Comparison of ENCODE assay signal across 9 cellular contexts in the genomic region with DNA sequence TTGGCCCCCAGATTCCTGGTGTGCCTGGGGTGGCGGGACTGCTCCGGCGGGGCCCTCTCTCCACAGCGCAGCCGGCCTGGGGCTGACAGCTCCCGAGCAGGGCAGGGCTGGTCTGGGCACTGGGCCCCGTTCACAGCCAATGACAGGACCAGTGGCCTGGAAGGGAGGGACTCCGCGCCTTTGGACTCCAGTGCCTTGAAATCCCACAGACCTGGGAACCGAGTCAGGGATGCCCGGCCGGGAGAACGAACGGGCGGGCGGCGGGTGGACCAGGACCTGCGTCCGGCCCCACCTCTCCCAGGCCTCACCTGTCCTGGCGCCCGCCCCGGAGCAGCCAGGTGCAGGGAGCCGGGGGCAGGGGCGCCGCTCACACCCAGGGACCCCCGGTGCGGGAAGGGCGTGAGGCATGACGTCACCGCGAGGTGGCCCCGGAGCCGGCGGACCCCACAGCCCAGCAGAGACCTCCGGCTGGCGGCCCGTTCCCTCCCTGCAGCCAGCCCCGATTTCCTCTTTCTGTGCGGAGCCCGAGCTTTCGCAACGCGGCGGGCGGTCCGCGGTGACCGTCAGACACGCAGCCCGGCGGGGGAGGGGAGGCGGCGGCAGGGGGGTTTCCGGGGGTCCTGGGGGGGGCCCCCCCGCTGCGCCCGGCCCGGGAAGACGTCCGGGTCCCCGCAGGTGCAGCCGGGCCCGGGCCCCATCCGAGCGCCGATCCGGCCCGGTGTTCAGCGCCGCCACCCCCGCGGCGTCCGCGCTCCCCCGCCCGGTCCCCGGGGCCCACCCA. TPM values are rescaled to one million over a fixed set of nuclear protein-coding genes. Genes with fewer than 3 reads are reported as not detected.
DNase-seq lines count a peak whose midpoint lies in the region; ATAC-seq and TF ChIP-seq lines count a peak whose summit lies in the region.
"Had no signal": no experiment of that assay in that cellular context is flagged by ENCODE, and none has a peak within 500 bp of the region (broad histone marks: within the 10 kb centered on the region; RNA-seq: fewer than 3 reads in every experiment).

No MANE protein-coding gene starts in this region.

- H3K27me3 Mint-ChIP-seq in activated T-cell treated with anti-CD3 and anti-CD28 coated beads, Interleukin-2, amount 50 U/mL, for 72 hours (ENCODE audit: low read depth): no peaks in the 10 kb centered on the region

- H3K36me3 Mint-ChIP-seq in activated T-cell treated with anti-CD3 and anti-CD28 coated beads, Interleukin-2, amount 50 U/mL, for 72 hours (ENCODE audit: insufficient read depth in 2 of 2): peaks cover 0 to 2% of the 10 kb centered on the region in 2 donors

- no peak overlapping the region for H3K27ac Mint-ChIP-seq in activated T-cell treated with anti-CD3 and anti-CD28 coated beads, Interleukin-2, amount 50 U/mL, for 72 hours

- POLR2A ChIA-PET in GM10248 (lab: Yijun Ruan, JAX): no interaction called here

- DNase-seq in SIG-M5 treated with dmso at 0.1 percent for 504 hours (lab: John Stamatoyannopoulos, UW; ENCODE audit: unreplicated experiment) (peak; percentile 69), SIG-M5 (lab: John Stamatoyannopoulos, UW) (no peak), cardiac septum (ENCODE audit: low spot score) (peak; percentile 91), occipital lobe (lab: John Stamatoyannopoulos, UW) (peak; percentile 56), GM10248 (ENCODE audit: extremely low spot score) (no peak)
- no peak for DNase-seq in activated T-cell treated with anti-CD3 and anti-CD28 coated beads, Interleukin-2, amount 50 U/mL, for 72 hours

- H3K4me3 Mint-ChIP-seq in activated T-cell treated with anti-CD3 and anti-CD28 coated beads, Interleukin-2, amount 50 U/mL, for 72 hours: peak overlapping the region; percentile 31 to 42

- intact Hi-C loops in cardiac septum (cut with DNase I): no loop called here

- ATAC-seq in HG03175 (IDR thresholded peaks at IDR 0.05; ENCODE audit: unreplicated experiment) (peak; percentile 21), HG02970 (IDR thresholded peaks at IDR 0.05; ENCODE audit: low FRiP score, unreplicated experiment) (no peak)
- ATAC-seq in activated T-cell treated with anti-CD3 and anti-CD28 coated beads, Interleukin-2, amount 50 U/mL, for 72 hours (replicated peaks in 1 of 2): peak; percentile 21 to 33

- no peaks in the 10 kb centered on the region for H3K9me3 Mint-ChIP-seq in activated T-cell treated with anti-CD3 and anti-CD28 coated beads, Interleukin-2, amount 50 U/mL, for 72 hours

- H3K4me1 Mint-ChIP-seq in activated T-cell treated with anti-CD3 and anti-CD28 coated beads, Interleukin-2, amount 50 U/mL, for 72 hours (ENCODE audit: low read depth): no peaks in the 10 kb centered on the region

- TF ChIP-seq CTCF in GM10248 (IDR thresholded peaks at IDR 0.05; ENCODE audit: control extremely low read depth, extremely low read depth, low read depth, missing control alignments): no peak

- CTCF ChIA-PET in GM10248 (lab: Yijun Ruan, JAX): interaction anchor here (0.7 to 2.4 kb wide), 8 partner anchors 13 to 45 kb away, joined by 3 to 7 read pairs (median 3); no protein-coding TSS in a partner anchor

RNA-seq across cellular contexts. Expression of a gene that starts 0.7 kb away (rescaled TPM):
- total RNA-seq in activated T-cell treated with anti-CD3 and anti-CD28 coated beads, Interleukin-2, amount 50 U/mL, for 72 hours: 10 to 100 TPM; 11.1 to 29.4 TPM
- total RNA-seq in cardiac septum (12.5 TPM), occipital lobe (32.0 TPM)

RNA-seq across cellular contexts. Expression of a gene that starts 21.6 kb away (rescaled TPM):
- total RNA-seq in activated T-cell treated with anti-CD3 and anti-CD28 coated beads, Interleukin-2, amount 50 U/mL, for 72 hours: 10 to 100 TPM; 20.8 to 28.4 TPM
- 7.3 TPM for total RNA-seq in cardiac septum
- 16.4 TPM for total RNA-seq in occipital lobe

RNA-seq across cellular contexts. Expression of a gene that starts 29.2 kb away (rescaled TPM):
- total RNA-seq in activated T-cell treated with anti-CD3 and anti-CD28 coated beads, Interleukin-2, amount 50 U/mL, for 72 hours: not detected
- total RNA-seq in cardiac septum (not detected), occipital lobe (not detected)
- total RNA-seq: Daoy had no signal

Comparison
In these comparisons a context has a peak if more than half of its experiments do, and no peak if none do; other contexts are left out.
1. DNase-seq: peak in SIG-M5 treated with dmso at 0.1 percent for 504 hours (single experiment), cardiac septum (single experiment) and occipital lobe (single experiment); none in SIG-M5 (single experiment), activated T-cell treated with anti-CD3 and anti-CD28 coated beads, Interleukin-2, amount 50 U/mL, for 72 hours (0 of 2) and GM10248 (single experiment).